Comparison of ENCODE assay signal across 22 cellular contexts in the genomic region with DNA sequence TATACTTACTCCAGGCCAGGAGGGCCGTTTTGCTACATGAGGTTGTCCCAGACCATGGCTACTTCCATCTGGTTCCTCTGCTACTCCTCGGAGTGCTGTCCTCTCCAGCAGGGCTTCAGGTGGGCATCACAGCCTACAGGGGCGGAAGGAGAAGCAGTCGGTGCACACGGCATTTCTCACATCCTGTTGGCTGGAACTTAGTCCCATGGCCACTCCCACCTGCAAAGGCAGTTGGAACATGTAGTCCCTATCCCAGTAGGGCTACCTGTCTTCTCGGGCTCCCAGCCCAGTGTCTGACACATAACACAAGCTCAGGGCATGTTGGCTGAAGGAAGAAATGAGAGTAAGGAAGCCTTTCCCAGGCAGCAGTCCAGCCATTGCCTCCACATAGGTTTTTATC. TPM values are rescaled to one million over a fixed set of nuclear protein-coding genes. Genes with fewer than 3 reads are reported as not detected.
DNase-seq lines count a peak whose midpoint lies in the region; ATAC-seq and TF ChIP-seq lines count a peak whose summit lies in the region.
"Had no signal": no experiment of that assay in that cellular context is flagged by ENCODE, and none has a peak within 500 bp of the region (broad histone marks: within the 10 kb centered on the region; RNA-seq: fewer than 3 reads in every experiment).

No MANE protein-coding gene starts in this region.

- no peak overlapping the region for H3K56ac ChIP-seq in H9 (ENCODE audit: insufficient read length, low read depth, low read length)

- H3K4ac ChIP-seq in H9 (ENCODE audit: low read depth, low read length): no peak overlapping the region
- no peak overlapping the region for H3K4ac ChIP-seq in neuronal stem cell (ENCODE audit: low read length)

- peaks cover 0 to 8% of the 10 kb centered on the region in 2 experiments; a peak in 1 of 4 replicates for H3K4me1 Mint-ChIP-seq in H9
- H3K4me1 Mint-ChIP-seq in activated T-helper 17 cell treated with anti-CD3 and anti-CD28 coated beads, Interleukin-2, amount 50 U/mL, for 72 hours: no peaks in the 10 kb centered on the region

- no peak overlapping the region for H3K27ac Mint-ChIP-seq in H9
- no peak overlapping the region for H3K27ac Mint-ChIP-seq in activated T-helper 17 cell treated with anti-CD3 and anti-CD28 coated beads, Interleukin-2, amount 50 U/mL, for 72 hours

- no peaks in the 10 kb centered on the region for H3K23me2 ChIP-seq in H9 (ENCODE audit: insufficient read length, low read depth, low read length, poor library complexity, severe bottlenecking)

- H3K14ac ChIP-seq in H9 (ENCODE audit: insufficient read depth, low read length): no peak overlapping the region
- no peak overlapping the region for H3K14ac ChIP-seq in neuronal stem cell (ENCODE audit: low read length)

- H3K18ac ChIP-seq in H9 (ENCODE audit: insufficient read length, low read depth, low read length) (no peak overlapping the region), neuronal stem cell (ENCODE audit: low read length) (no peak overlapping the region)

- H3K4me3 ChIP-seq in BLaER1 treated with 17β-estradiol and CSF1 and Interleukin-3, amounts not matched to agents 10 nM and 100 nM: peak overlapping the region in 8 of 10 experiments; percentile 19 to 55 (median 46); a peak in 15 of 20 replicates
- H3K4me3 ChIP-seq in coronary artery (no peak overlapping the region), neuronal stem cell (ENCODE audit: low read length in 2 of 2) (no peak overlapping the region)
- H3K4me3 ChIP-seq: A549 had no signal

- no peak for TF ChIP-seq CTCF in H9 (conservative IDR thresholded peaks at IDR 0.05)
- no peak for TF ChIP-seq CTCF in coronary artery (IDR thresholded peaks at IDR 0.05)

- peaks cover 0 to 15% (median 0%) of the 10 kb centered on the region in 11 experiments; a peak in 1 of 22 replicates for H3K36me3 ChIP-seq in BLaER1 treated with 17β-estradiol and CSF1 and Interleukin-3, amounts not matched to agents 10 nM and 100 nM
- H3K36me3 ChIP-seq in neuronal stem cell (replicated peaks in 1 of 2; ENCODE audit: control insufficient read depth in 2 of 2, insufficient read depth in 2 of 2, low read length in 2 of 2): no peaks in the 10 kb centered on the region

- H4K91ac ChIP-seq in H9 (ENCODE audit: insufficient read length, low read depth, low read length) (no peak overlapping the region), neuronal stem cell (ENCODE audit: low read depth, low read length, poor library complexity) (no peak overlapping the region)

- H2BK5ac ChIP-seq in H9 (ENCODE audit: insufficient read length, low read length) (no peak overlapping the region), neuronal stem cell (ENCODE audit: low read length) (no peak overlapping the region)

- peaks cover 9 to 26% (median 12%) of the 10 kb centered on the region in 11 experiments; a peak in 20 of 22 replicates for H3K9me3 ChIP-seq in BLaER1 treated with 17β-estradiol and CSF1 and Interleukin-3, amounts not matched to agents 10 nM and 100 nM (replicated peaks in 1 of 11)
- no peaks in the 10 kb centered on the region for H3K9me3 ChIP-seq in H9 (ENCODE audit: control insufficient read depth, low read depth, low read length)
- no peaks in the 10 kb centered on the region for H3K9me3 ChIP-seq in neuronal stem cell (replicated peaks in 1 of 2; ENCODE audit: control insufficient read depth in 2 of 2, insufficient read depth in 1 of 2, low read depth in 1 of 2, low read length in 2 of 2)

- ATAC-seq in activated T-helper 17 cell treated with anti-CD3 and anti-CD28 coated beads, Interleukin-2, amount 50 U/mL, for 72 hours (replicated peaks): no peak
- ATAC-seq in HG03469 (IDR thresholded peaks at IDR 0.05; ENCODE audit: unreplicated experiment): no peak
- ATAC-seq: A549, SK-N-SH treated with all-trans-retinoic acid at 6 μM for 48 hours had no signal

- H3K9me3 Mint-ChIP-seq in H9: peaks cover 2 to 6% of the 10 kb centered on the region in 2 experiments; a peak in 4 of 5 replicates
- no peaks in the 10 kb centered on the region for H3K9me3 Mint-ChIP-seq in activated T-helper 17 cell treated with anti-CD3 and anti-CD28 coated beads, Interleukin-2, amount 50 U/mL, for 72 hours

- H3K27ac ChIP-seq in BLaER1 treated with 17β-estradiol and CSF1 and Interleukin-3, amounts not matched to agents 10 nM and 100 nM: peak overlapping the region in 8 of 11 experiments; percentile 75 to 90 (median 80); a peak in 15 of 22 replicates
- H3K27ac ChIP-seq in H9 (ENCODE audit: insufficient read length, low read depth, low read length) (no peak overlapping the region), coronary artery (no peak overlapping the region), neuronal stem cell (replicated peaks; ENCODE audit: low read length) (no peak overlapping the region)
- H3K27ac ChIP-seq: A549, C4-2B had no signal

- no peak overlapping the region; a peak in 1 of 5 replicates for H3K4me3 Mint-ChIP-seq in H9
- no peak overlapping the region for H3K4me3 Mint-ChIP-seq in activated T-helper 17 cell treated with anti-CD3 and anti-CD28 coated beads, Interleukin-2, amount 50 U/mL, for 72 hours

- peaks cover 35% of the 10 kb centered on the region for H3K27me3 Mint-ChIP-seq in H9 (ENCODE audit: low read depth)
- H3K27me3 Mint-ChIP-seq in activated T-helper 17 cell treated with anti-CD3 and anti-CD28 coated beads, Interleukin-2, amount 50 U/mL, for 72 hours: peaks cover 38% of the 10 kb centered on the region

- H3K36me3 Mint-ChIP-seq in H9 (ENCODE audit: insufficient read depth in 1 of 3, low read depth in 3 of 3): no peaks in the 10 kb centered on the region
- no peaks in the 10 kb centered on the region for H3K36me3 Mint-ChIP-seq in activated T-helper 17 cell treated with anti-CD3 and anti-CD28 coated beads, Interleukin-2, amount 50 U/mL, for 72 hours (ENCODE audit: low read depth)

- H3K4me1 ChIP-seq in BLaER1 treated with 17β-estradiol and CSF1 and Interleukin-3, amounts not matched to agents 10 nM and 100 nM: peaks cover 34 to 63% (median 47%) of the 10 kb centered on the region in 10 experiments
- H3K4me1 ChIP-seq in H9 (ENCODE audit: insufficient read depth, low read length) (no peaks in the 10 kb centered on the region), neuronal stem cell (ENCODE audit: control insufficient read depth in 2 of 2, insufficient read depth in 1 of 2, low read depth in 1 of 2, low read length in 2 of 2) (no peaks in the 10 kb centered on the region)

- H2BK15ac ChIP-seq in H9 (ENCODE audit: low read depth, low read length) (no peak overlapping the region), neuronal stem cell (ENCODE audit: low read length) (no peak overlapping the region)

- peak overlapping the region in 7 of 11 experiments; percentile 56 to 75 (median 70); a peak in 12 of 22 replicates for H3K9ac ChIP-seq in BLaER1 treated with 17β-estradiol and CSF1 and Interleukin-3, amounts not matched to agents 10 nM and 100 nM
- H3K9ac ChIP-seq in H9 (ENCODE audit: extremely low read depth, insufficient read length, low read length): no peak overlapping the region
- no peak overlapping the region for H3K9ac ChIP-seq in neuronal stem cell (ENCODE audit: low read depth, low read length, poor library complexity)

- peak overlapping the region; percentile 84 to 95 (median 88) for H3K4me2 ChIP-seq in BLaER1 treated with 17β-estradiol and CSF1 and Interleukin-3, amounts not matched to agents 10 nM and 100 nM
- H3K4me2 ChIP-seq in H9 (ENCODE audit: insufficient read depth, insufficient read length, low read length): no peak overlapping the region
- no peak overlapping the region for H3K4me2 ChIP-seq in neuronal stem cell (ENCODE audit: insufficient read depth, low read length, poor library complexity, severe bottlenecking)
- H3K4me2 ChIP-seq: A549 had no signal

- no peaks in the 10 kb centered on the region for H3K27me3 ChIP-seq in BLaER1 treated with 17β-estradiol and CSF1 and Interleukin-3, amounts not matched to agents 10 nM and 100 nM
- no peaks in the 10 kb centered on the region for H3K27me3 ChIP-seq in H9 (ENCODE audit: insufficient read depth, low read length)
- H3K27me3 ChIP-seq in neuronal stem cell (ENCODE audit: control insufficient read depth in 3 of 3, insufficient read depth in 3 of 3, low read depth in 1 of 3, low read length in 3 of 3): no peaks in the 10 kb centered on the region

- no peak overlapping the region for H2BK20ac ChIP-seq in H9 (ENCODE audit: low read depth, low read length, poor library complexity, severe bottlenecking)

- H3K23ac ChIP-seq in H9 (ENCODE audit: insufficient read length, low read depth, low read length) (no peak overlapping the region), neuronal stem cell (ENCODE audit: low read depth, low read length, poor library complexity) (no peak overlapping the region)

- H3K79me1 ChIP-seq in H9 (ENCODE audit: insufficient read depth, low read depth, low read length, poor library complexity, severe bottlenecking): no peaks in the 10 kb centered on the region
- H3K79me1 ChIP-seq in neuronal stem cell (ENCODE audit: low read depth, low read length): no peaks in the 10 kb centered on the region

- WGBS in H9 (ENCODE audit: extremely low coverage, insufficient read length, low lambda C conversion rate): no CpG with 5 or more reads among the region's 6 CpGs
- WGBS in neuronal stem cell (ENCODE audit: extremely low coverage in 2 of 2, insufficient read length in 2 of 2, insufficient replicate concordance in 1 of 2), 2 donors: no CpG with 5 or more reads among the region's 6 CpGs

- H2AK5ac ChIP-seq in H9 (ENCODE audit: insufficient read length, low read length) (no peak overlapping the region), neuronal stem cell (ENCODE audit: low read depth, low read length) (no peak overlapping the region)

- H4K8ac ChIP-seq in H9 (replicated peaks; ENCODE audit: insufficient read length, low read depth, low read length): no peak overlapping the region
- no peak overlapping the region for H4K8ac ChIP-seq in neuronal stem cell (ENCODE audit: low read depth, low read length)

- no peak overlapping the region for H3T11ph ChIP-seq in H9 (ENCODE audit: low read length)

- no peaks in the 10 kb centered on the region for H4K20me1 ChIP-seq in BLaER1 treated with 17β-estradiol and CSF1 and Interleukin-3, amounts not matched to agents 10 nM and 100 nM
- no peaks in the 10 kb centered on the region for H4K20me1 ChIP-seq in H9 (ENCODE audit: control insufficient read depth, insufficient read depth, insufficient read length)

- H2BK12ac ChIP-seq in H9 (ENCODE audit: insufficient read length, low read depth, low read length): no peak overlapping the region
- H2BK12ac ChIP-seq in neuronal stem cell (ENCODE audit: low read length): no peak overlapping the region

- no peak overlapping the region for H2BK120ac ChIP-seq in H9 (ENCODE audit: low read depth, low read length, poor library complexity, severe bottlenecking)
- H2BK120ac ChIP-seq in neuronal stem cell (ENCODE audit: low read depth, low read length): no peak overlapping the region

- no peak overlapping the region for H4K5ac ChIP-seq in H9 (ENCODE audit: insufficient read length, low read depth, low read length)

- DNase-seq in H9 (peak; percentile 53), coronary artery (ENCODE audit: low spot score) (peak; percentile 36), islet precursor cell (peak; percentile 38), neuronal stem cell (ENCODE audit: low spot score) (no peak)
- no peak for DNase-seq in effector CD8-positive, alpha-beta T cell (lab: John Stamatoyannopoulos, UW)
- DNase-seq: DMS79 treated with DMSO at 0.1 percent for 48 hours, KG1, MV-4-11, NCI-H187, NCI-H2227 treated with DMSO at 0.1 percent for 48 hours, NCI-H510A treated with DMSO at 0.1 percent for 48 hours, NCI-H774, OCI-M1, RPMI8226, SIG-M5 had no signal

- H3K79me2 ChIP-seq in H9 (ENCODE audit: insufficient read depth, low read length): no peaks in the 10 kb centered on the region

- H2AFZ ChIP-seq in H9 (ENCODE audit: low read length) (no peak overlapping the region), neuronal stem cell (ENCODE audit: low read length) (no peak overlapping the region)

RNA-seq across cellular contexts. Expression of gene STK32B, which starts 7.7 kb away (rescaled TPM):
- 1.0 and 1.3 TPM in 2 replicates for total RNA-seq in H9 (2021)
- 1.8 TPM for polyA plus RNA-seq in neuronal stem cell (2013, experiment 1 of 2)
- 1.9 TPM for polyA plus RNA-seq in neuronal stem cell (2013, experiment 2 of 2)
- total RNA-seq in activated T-helper 17 cell treated with anti-CD3 and anti-CD28 coated beads, Interleukin-2, amount 50 U/mL, for 72 hours: not detected

RNA-seq across cellular contexts. Expression of gene CYTL1, which starts 24.3 kb away (rescaled TPM):
- total RNA-seq in H9 (2021): 1.4 and 1.7 TPM in 2 replicates
- polyA plus RNA-seq in neuronal stem cell (2013, experiment 1 of 2): 4.2 TPM
- 4.7 TPM for polyA plus RNA-seq in neuronal stem cell (2013, experiment 2 of 2)
- not detected for total RNA-seq in activated T-helper 17 cell treated with anti-CD3 and anti-CD28 coated beads, Interleukin-2, amount 50 U/mL, for 72 hours
- total RNA-seq: G401 had no signal
- polyA plus RNA-seq: A549 had no signal

Comparison
In these comparisons a context has a peak if more than half of its experiments do, and no peak if none do; other contexts are left out.
1. H3K27ac ChIP-seq: peak in BLaER1 treated with 17β-estradiol and CSF1 and Interleukin-3, amounts not matched to agents 10 nM and 100 nM (8 of 11); none in H9 (single experiment), coronary artery (0 of 2) and neuronal stem cell (single experiment).
2. H3K4me2 ChIP-seq: peak in BLaER1 treated with 17β-estradiol and CSF1 and Interleukin-3, amounts not matched to agents 10 nM and 100 nM (11 of 11); none in H9 (single experiment) and neuronal stem cell (single experiment).
3. H3K4me3 ChIP-seq: peak in BLaER1 treated with 17β-estradiol and CSF1 and Interleukin-3, amounts not matched to agents 10 nM and 100 nM (8 of 10); none in coronary artery (single experiment) and neuronal stem cell (0 of 2).
4. H3K9ac ChIP-seq: peak in BLaER1 treated with 17β-estradiol and CSF1 and Interleukin-3, amounts not matched to agents 10 nM and 100 nM (7 of 11); none in H9 (single experiment) and neuronal stem cell (single experiment).
5. DNase-seq: peak in H9 (single experiment), coronary artery (single experiment) and islet precursor cell (single experiment); none in neuronal stem cell (single experiment) and effector CD8-positive, alpha-beta T cell (single experiment).